In genomic region chr4:56979674-56980073, GRCh38 we compare ENCODE assay signal across 1 cellular context.
TF ChIP-seq lines count a peak whose summit lies in the region.

No MANE protein-coding gene starts in this region.

TF ChIP-seq in K562, 482 proteins besides CTCF, POLR2A, EP300 and RAD21:
- 0 out of 2 replicates have a peak, but pooled peaks have one; percentile 13 for TF ChIP-seq CXXC5 (CRISPR knock-in tag; IDR thresholded peaks at IDR 0.05)
- no peak for TF ChIP-seq TGIF2 (CRISPR knock-in tag; IDR thresholded peaks at IDR 0.05)
- TF ChIP-seq YY1 (IDR thresholded peaks at IDR 0.05; ENCODE audit: borderline replicate concordance in 1 of 3, control insufficient read depth in 1 of 3, extremely low read depth in 1 of 3, insufficient read depth in 3 of 3, insufficient read length in 1 of 3, insufficient replicate concordance in 2 of 3, low read depth in 1 of 3, low read length in 2 of 3) = peak in 1 of 3 experiments; percentile 51
- no peak for TF ChIP-seq PBX2 (CRISPR knock-in tag; IDR thresholded peaks at IDR 0.05; ENCODE audit: low read depth)
- peak; percentile 64; the same call in 1 of the 2 replicates for TF ChIP-seq PBX2 (tag; conservative IDR thresholded peaks at IDR 0.05; ENCODE audit: low read depth)
- no peak for TF ChIP-seq NELFE (IDR thresholded peaks at IDR 0.05; ENCODE audit: insufficient read depth, insufficient read length)
- no peak for TF ChIP-seq EZH2 (IDR thresholded peaks at IDR 0.05; ENCODE audit: borderline replicate concordance, low read depth, low read length)
- TF ChIP-seq, protein P1, sequence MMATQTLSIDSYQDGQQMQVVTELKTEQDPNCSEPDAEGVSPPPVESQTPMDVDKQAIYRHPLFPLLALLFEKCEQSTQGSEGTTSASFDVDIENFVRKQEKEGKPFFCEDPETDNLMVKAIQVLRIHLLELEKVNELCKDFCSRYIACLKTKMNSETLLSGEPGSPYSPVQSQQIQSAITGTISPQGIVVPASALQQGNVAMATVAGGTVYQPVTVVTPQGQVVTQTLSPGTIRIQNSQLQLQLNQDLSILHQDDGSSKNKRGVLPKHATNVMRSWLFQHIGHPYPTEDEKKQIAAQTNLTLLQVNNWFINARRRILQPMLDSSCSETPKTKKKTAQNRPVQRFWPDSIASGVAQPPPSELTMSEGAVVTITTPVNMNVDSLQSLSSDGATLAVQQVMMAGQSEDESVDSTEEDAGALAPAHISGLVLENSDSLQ (IDR thresholded peaks at IDR 0.05) = peak; percentile 89
- no peak for TF ChIP-seq ZNF212 (CRISPR knock-in tag; IDR thresholded peaks at IDR 0.05)
- no peak for TF ChIP-seq CBFB (CRISPR knock-in tag; IDR thresholded peaks at IDR 0.05)
- TF ChIP-seq HIVEP1 (CRISPR knock-in tag; IDR thresholded peaks at IDR 0.05) = no peak
- no peak for TF ChIP-seq PURB (CRISPR knock-in tag; IDR thresholded peaks at IDR 0.05; ENCODE audit: low read depth)
- no peak for TF ChIP-seq CBFA2T2 (conservative IDR thresholded peaks at IDR 0.05)
- no peak for TF ChIP-seq ZNF124 (CRISPR knock-in tag; IDR thresholded peaks at IDR 0.05)
- no peak for TF ChIP-seq ZNF316 (IDR thresholded peaks at IDR 0.05)
- no peak for TF ChIP-seq VEZF1 (CRISPR knock-in tag; IDR thresholded peaks at IDR 0.05)
- TF ChIP-seq POLR2AphosphoS5 (IDR thresholded peaks at IDR 0.05; ENCODE audit: control insufficient read depth, insufficient read depth, low read depth, low read length) = no peak
- TF ChIP-seq SNRNP70 (optimal IDR thresholded peaks at IDR 0.05; ENCODE audit: low read depth, low read length) = no peak
- TF ChIP-seq REST (CRISPR knock-in tag; IDR thresholded peaks at IDR 0.05; ENCODE audit: low read depth) = no peak
- no peak for TF ChIP-seq ZNF655 (CRISPR knock-in tag; IDR thresholded peaks at IDR 0.05)
- TF ChIP-seq ZNF384 (IDR thresholded peaks at IDR 0.05; ENCODE audit: low read depth, low read length) = peak; percentile 84
- TF ChIP-seq CC2D1A (IDR thresholded peaks at IDR 0.05) = no peak
- TF ChIP-seq RBBP5 (IDR thresholded peaks at IDR 0.05; ENCODE audit: borderline replicate concordance, insufficient read depth, low read length, poor library complexity, severe bottlenecking) = no peak
- TF ChIP-seq ZNF408 (CRISPR knock-in tag; IDR thresholded peaks at IDR 0.05; ENCODE audit: low read depth) = no peak
- no peak for TF ChIP-seq NR2F6 (CRISPR knock-in tag; IDR thresholded peaks at IDR 0.05)
- no peak for TF ChIP-seq GTF2A2 (tag; IDR thresholded peaks at IDR 0.05)
- no peak for TF ChIP-seq ZNF431 (CRISPR knock-in tag; IDR thresholded peaks at IDR 0.05)
- peak; percentile 38 for TF ChIP-seq TAF1 (IDR thresholded peaks at IDR 0.05; ENCODE audit: control insufficient read depth, extremely low read depth, insufficient read depth, low read length, severe bottlenecking)
- TF ChIP-seq, protein P2, sequence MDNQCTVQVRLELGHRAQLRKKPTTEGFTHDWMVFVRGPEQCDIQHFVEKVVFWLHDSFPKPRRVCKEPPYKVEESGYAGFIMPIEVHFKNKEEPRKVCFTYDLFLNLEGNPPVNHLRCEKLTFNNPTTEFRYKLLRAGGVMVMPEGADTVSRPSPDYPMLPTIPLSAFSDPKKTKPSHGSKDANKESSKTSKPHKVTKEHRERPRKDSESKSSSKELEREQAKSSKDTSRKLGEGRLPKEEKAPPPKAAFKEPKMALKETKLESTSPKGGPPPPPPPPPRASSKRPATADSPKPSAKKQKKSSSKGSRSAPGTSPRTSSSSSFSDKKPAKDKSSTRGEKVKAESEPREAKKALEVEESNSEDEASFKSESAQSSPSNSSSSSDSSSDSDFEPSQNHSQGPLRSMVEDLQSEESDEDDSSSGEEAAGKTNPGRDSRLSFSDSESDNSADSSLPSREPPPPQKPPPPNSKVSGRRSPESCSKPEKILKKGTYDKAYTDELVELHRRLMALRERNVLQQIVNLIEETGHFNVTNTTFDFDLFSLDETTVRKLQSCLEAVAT (IDR thresholded peaks at IDR 0.05) = peak in 1 of 2 experiments; percentile 23; a peak in 1 of 4 replicates
- TF ChIP-seq, protein P3, sequence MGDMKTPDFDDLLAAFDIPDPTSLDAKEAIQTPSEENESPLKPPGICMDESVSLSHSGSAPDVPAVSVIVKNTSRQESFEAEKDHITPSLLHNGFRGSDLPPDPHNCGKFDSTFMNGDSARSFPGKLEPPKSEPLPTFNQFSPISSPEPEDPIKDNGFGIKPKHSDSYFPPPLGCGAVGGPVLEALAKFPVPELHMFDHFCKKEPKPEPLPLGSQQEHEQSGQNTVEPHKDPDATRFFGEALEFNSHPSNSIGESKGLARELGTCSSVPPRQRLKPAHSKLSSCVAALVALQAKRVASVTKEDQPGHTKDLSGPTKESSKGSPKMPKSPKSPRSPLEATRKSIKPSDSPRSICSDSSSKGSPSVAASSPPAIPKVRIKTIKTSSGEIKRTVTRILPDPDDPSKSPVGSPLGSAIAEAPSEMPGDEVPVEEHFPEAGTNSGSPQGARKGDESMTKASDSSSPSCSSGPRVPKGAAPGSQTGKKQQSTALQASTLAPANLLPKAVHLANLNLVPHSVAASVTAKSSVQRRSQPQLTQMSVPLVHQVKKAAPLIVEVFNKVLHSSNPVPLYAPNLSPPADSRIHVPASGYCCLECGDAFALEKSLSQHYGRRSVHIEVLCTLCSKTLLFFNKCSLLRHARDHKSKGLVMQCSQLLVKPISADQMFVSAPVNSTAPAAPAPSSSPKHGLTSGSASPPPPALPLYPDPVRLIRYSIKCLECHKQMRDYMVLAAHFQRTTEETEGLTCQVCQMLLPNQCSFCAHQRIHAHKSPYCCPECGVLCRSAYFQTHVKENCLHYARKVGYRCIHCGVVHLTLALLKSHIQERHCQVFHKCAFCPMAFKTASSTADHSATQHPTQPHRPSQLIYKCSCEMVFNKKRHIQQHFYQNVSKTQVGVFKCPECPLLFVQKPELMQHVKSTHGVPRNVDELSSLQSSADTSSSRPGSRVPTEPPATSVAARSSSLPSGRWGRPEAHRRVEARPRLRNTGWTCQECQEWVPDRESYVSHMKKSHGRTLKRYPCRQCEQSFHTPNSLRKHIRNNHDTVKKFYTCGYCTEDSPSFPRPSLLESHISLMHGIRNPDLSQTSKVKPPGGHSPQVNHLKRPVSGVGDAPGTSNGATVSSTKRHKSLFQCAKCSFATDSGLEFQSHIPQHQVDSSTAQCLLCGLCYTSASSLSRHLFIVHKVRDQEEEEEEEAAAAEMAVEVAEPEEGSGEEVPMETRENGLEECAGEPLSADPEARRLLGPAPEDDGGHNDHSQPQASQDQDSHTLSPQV (IDR thresholded peaks at IDR 0.05) = no peak
- TF ChIP-seq BCOR (IDR thresholded peaks at IDR 0.05) = no peak
- TF ChIP-seq, protein P4, sequence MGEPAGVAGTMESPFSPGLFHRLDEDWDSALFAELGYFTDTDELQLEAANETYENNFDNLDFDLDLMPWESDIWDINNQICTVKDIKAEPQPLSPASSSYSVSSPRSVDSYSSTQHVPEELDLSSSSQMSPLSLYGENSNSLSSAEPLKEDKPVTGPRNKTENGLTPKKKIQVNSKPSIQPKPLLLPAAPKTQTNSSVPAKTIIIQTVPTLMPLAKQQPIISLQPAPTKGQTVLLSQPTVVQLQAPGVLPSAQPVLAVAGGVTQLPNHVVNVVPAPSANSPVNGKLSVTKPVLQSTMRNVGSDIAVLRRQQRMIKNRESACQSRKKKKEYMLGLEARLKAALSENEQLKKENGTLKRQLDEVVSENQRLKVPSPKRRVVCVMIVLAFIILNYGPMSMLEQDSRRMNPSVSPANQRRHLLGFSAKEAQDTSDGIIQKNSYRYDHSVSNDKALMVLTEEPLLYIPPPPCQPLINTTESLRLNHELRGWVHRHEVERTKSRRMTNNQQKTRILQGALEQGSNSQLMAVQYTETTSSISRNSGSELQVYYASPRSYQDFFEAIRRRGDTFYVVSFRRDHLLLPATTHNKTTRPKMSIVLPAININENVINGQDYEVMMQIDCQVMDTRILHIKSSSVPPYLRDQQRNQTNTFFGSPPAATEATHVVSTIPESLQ (CRISPR knock-in tag; IDR thresholded peaks at IDR 0.05) = no peak
- TF ChIP-seq ARHGAP35 (IDR thresholded peaks at IDR 0.05; ENCODE audit: partially characterized antibody) = no peak
